ENCODE assay signal across 11 cellular contexts in the genomic region with DNA sequence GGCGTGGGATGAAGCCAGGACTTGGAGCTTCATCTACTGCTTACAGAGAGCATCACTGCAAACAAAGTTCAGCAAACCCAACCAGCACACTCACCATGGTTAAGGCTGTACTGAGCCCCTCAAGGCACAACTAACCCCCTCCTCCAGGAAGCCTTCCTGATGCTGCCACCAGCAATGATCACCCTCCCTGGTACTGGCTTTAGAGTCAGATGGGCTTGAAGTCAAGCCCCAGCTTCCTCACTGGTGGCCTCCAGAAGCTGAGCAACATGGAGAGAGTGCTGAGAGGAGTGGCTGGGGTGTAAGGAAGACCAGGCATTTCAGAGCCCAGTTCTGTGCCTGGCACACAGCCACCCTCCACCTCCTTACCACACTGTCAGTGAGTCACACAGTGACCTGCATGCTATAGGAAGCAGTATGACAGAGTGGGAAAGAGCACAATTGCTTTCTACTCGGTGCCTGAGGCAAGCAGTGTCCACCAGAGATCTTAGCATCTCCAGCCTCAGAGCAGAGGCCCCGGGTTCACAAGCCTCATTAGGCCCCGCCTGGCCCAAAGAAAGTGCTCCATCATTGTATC. TPM values are rescaled to one million over a fixed set of nuclear protein-coding genes. Genes with fewer than 3 reads are reported as not detected.
DNase-seq lines count a peak whose midpoint lies in the region; ATAC-seq, FAIRE-seq and TF ChIP-seq lines count a peak whose summit lies in the region.
"Had no signal": no experiment of that assay in that cellular context is flagged by ENCODE, and none has a peak within 500 bp of the region (broad histone marks: within the 10 kb centered on the region; RNA-seq: fewer than 3 reads in every experiment).

No MANE protein-coding gene starts in this region.

- H3K36me3 ChIP-seq in endothelial cell of umbilical vein (ENCODE audit: control insufficient read depth in 2 of 2, extremely low read depth in 1 of 2, insufficient read depth in 2 of 2, low read length in 2 of 2) = no peaks in the 10 kb centered on the region
- H3K36me3 ChIP-seq: SJCRH30 had no signal

- H3K4me2 ChIP-seq in endothelial cell of umbilical vein (ENCODE audit: insufficient read depth, low read length) = no peak overlapping the region

- no peak overlapping the region for H3K9ac ChIP-seq in endothelial cell of umbilical vein (replicated peaks; ENCODE audit: extremely low read depth, insufficient read depth, low read length)

- intact Hi-C loops in endothelial cell of umbilical vein (cut with micrococcal nuclease) = no loop called here
- intact Hi-C loops in posterior vena cava (cut with DNase I) = no loop called here

- H3K79me2 ChIP-seq in endothelial cell of umbilical vein (ENCODE audit: control insufficient read depth, insufficient read depth, low read length) = no peaks in the 10 kb centered on the region

- BruUV-seq in endothelial cell of umbilical vein (replicated peaks; lab: Mats Ljungman, UMichigan) = no TSS peak

- peaks cover 7% of the 10 kb centered on the region for H3K4me1 ChIP-seq in endothelial cell of umbilical vein (ENCODE audit: control insufficient read depth, extremely low read depth, insufficient read depth, low read length)
- H3K4me1 ChIP-seq: SJCRH30 had no signal

- H3K9me1 ChIP-seq in endothelial cell of umbilical vein (replicated peaks; ENCODE audit: control insufficient read depth, extremely low read depth, insufficient read depth, low read length) = no peaks in the 10 kb centered on the region

- no peak overlapping the region for H3K4me3 ChIP-seq in endothelial cell of umbilical vein (replicated peaks in 1 of 3; ENCODE audit: insufficient read depth in 1 of 3, low read depth in 1 of 3, low read length in 3 of 3)
- H3K4me3 ChIP-seq: heart left ventricle, SJCRH30 had no signal

- no peak overlapping the region for H2AFZ ChIP-seq in endothelial cell of umbilical vein (ENCODE audit: low read depth, low read length)

- no peaks in the 10 kb centered on the region for H3K27me3 ChIP-seq in endothelial cell of umbilical vein (ENCODE audit: control insufficient read depth in 2 of 2, insufficient read depth in 2 of 2, low read length in 2 of 2)
- H3K27me3 ChIP-seq: heart left ventricle, neutrophil, SJCRH30 had no signal

- H3K9me3 ChIP-seq in endothelial cell of umbilical vein (replicated peaks; ENCODE audit: control insufficient read depth, insufficient read depth, low read length) = no peaks in the 10 kb centered on the region
- H3K9me3 ChIP-seq: heart left ventricle, neutrophil, SJCRH30 had no signal

- dilution Hi-C loops in endothelial cell of umbilical vein (cut with MboI; ENCODE audit: extremely low pct_ligation_motif_present, low sequenced_read_pairs) = no loop called here

- TF ChIP-seq CTCF in endothelial cell of umbilical vein (IDR thresholded peaks at IDR 0.05; ENCODE audit: extremely low read depth in 1 of 2, insufficient read depth in 1 of 2, low read depth in 1 of 2, low read length in 2 of 2) = no peak

- POLR2A ChIA-PET in endothelial cell of umbilical vein (lab: Charles Lee) = interaction anchor here (0.6 kb wide), 1 partner anchor 219 kb away, joined by 3 read pairs; no protein-coding TSS in a partner anchor

- DNase-seq in ELR (ENCODE audit: low read depth) (peak; percentile 96), NCI-H226 (peak; percentile 44), endothelial cell of umbilical vein (ENCODE audit: low read depth, low spot score) (peak; percentile 54), posterior vena cava (ENCODE audit: low spot score) (peak; percentile 74), frontal cortex (ENCODE audit: low spot score in 2 of 2) (no peak)
- DNase-seq: heart left ventricle, SJCRH30 had no signal

- TF ChIP-seq POLR2A in endothelial cell of umbilical vein (IDR thresholded peaks at IDR 0.05; ENCODE audit: low read depth, low read length) = no peak

- FAIRE-seq in endothelial cell of umbilical vein (lab: Jason Lieb, UNC) (peak; percentile 97), frontal cortex (lab: Jason Lieb, UNC) (no peak)

- CTCF ChIA-PET in endothelial cell of umbilical vein (lab: Charles Lee) = interaction anchor here (1.0 kb wide), 1 partner anchor 20 kb away, joined by 3 read pairs; no protein-coding TSS in a partner anchor

- ATAC-seq in GM21737 (IDR thresholded peaks at IDR 0.05; ENCODE audit: unreplicated experiment) (no peak), HG03378 (IDR thresholded peaks at IDR 0.05; ENCODE audit: unreplicated experiment) (no peak), GM18867 (IDR thresholded peaks at IDR 0.05; ENCODE audit: unreplicated experiment) (no peak)
- ATAC-seq: heart left ventricle had no signal

- no peak overlapping the region for H3K27ac ChIP-seq in endothelial cell of umbilical vein (ENCODE audit: insufficient read depth, low read depth, low read length)
- H3K27ac ChIP-seq: heart left ventricle, neutrophil, SJCRH30 had no signal

- no peaks in the 10 kb centered on the region for H4K20me1 ChIP-seq in endothelial cell of umbilical vein (replicated peaks; ENCODE audit: control insufficient read depth, extremely low read depth, insufficient read depth, low read length)

TF ChIP-seq in endothelial cell of umbilical vein, 7 proteins besides CTCF, POLR2A, EP300 and RAD21:
- TF ChIP-seq EZH2 (IDR thresholded peaks at IDR 0.05; ENCODE audit: borderline replicate concordance, low read depth, low read length, severe bottlenecking) = no peak
- peak; percentile 39 for TF ChIP-seq FOS (IDR thresholded peaks at IDR 0.05; ENCODE audit: borderline replicate concordance, insufficient read depth, low read length)
- TF ChIP-seq JUN (IDR thresholded peaks at IDR 0.05; ENCODE audit: borderline replicate concordance, insufficient read depth, insufficient read length, low read depth) = peak; percentile 40
- no peak for TF ChIP-seq POLR2AphosphoS5 (IDR thresholded peaks at IDR 0.05; ENCODE audit: insufficient read depth, low read depth, low read length)
- TF ChIP-seq, protein P1, sequence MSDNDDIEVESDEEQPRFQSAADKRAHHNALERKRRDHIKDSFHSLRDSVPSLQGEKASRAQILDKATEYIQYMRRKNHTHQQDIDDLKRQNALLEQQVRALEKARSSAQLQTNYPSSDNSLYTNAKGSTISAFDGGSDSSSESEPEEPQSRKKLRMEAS (IDR thresholded peaks at IDR 0.05; ENCODE audit: insufficient read depth, insufficient read length) = no peak
- no peak for TF ChIP-seq GATA2 (IDR thresholded peaks at IDR 0.05; ENCODE audit: insufficient read depth, insufficient read length, low read depth, low read length)
- TF ChIP-seq MYC (IDR thresholded peaks at IDR 0.05; ENCODE audit: low read depth, low read length) = peak; percentile 6

RNA-seq across cellular contexts. Expression of a gene that starts 24.7 kb away (rescaled TPM):
- 0.16 and 0.20 TPM in 2 replicates for total RNA-seq in endothelial cell of umbilical vein
- 0.35 and 0.43 TPM in 2 replicates for polyA plus RNA-seq in endothelial cell of umbilical vein
- 0.11 and 0.15 TPM in 2 replicates for polyA plus RNA-seq in endothelial cell of umbilical vein (2011; cell fraction: cytosol; rRNA removed)
- polyA plus RNA-seq in endothelial cell of umbilical vein (2011; cell fraction: nucleus; rRNA removed) = 0.17 and 0.50 TPM in 2 replicates
- 0.13 and 0.95 TPM in 2 replicates for polyA plus RNA-seq in endothelial cell of umbilical vein (2012)
- not detected in 2 replicates for polyA minus RNA-seq in endothelial cell of umbilical vein
- polyA minus RNA-seq in endothelial cell of umbilical vein (2011; cell fraction: cytosol; rRNA and poly(A)+ RNA removed) = not detected
- polyA minus RNA-seq in endothelial cell of umbilical vein (2011; cell fraction: nucleus; rRNA and poly(A)+ RNA removed) = not detected in 2 replicates
- under 1 TPM; 0.24 to 0.37 TPM for total RNA-seq in posterior vena cava
- total RNA-seq in frontal cortex = under 0.01 TPM
- total RNA-seq: SJCRH30 had no signal

RNA-seq across cellular contexts. Expression of a gene that starts 46.4 kb away (rescaled TPM):
- total RNA-seq in endothelial cell of umbilical vein (10.3 and 11.1 TPM in 2 replicates), posterior vena cava (10 to 100 TPM; 13.7 to 14.3 TPM), frontal cortex (19.6 TPM)
- polyA plus RNA-seq in endothelial cell of umbilical vein = 6.6 and 9.9 TPM in 2 replicates
- 1.8 and 3.7 TPM in 2 replicates for polyA plus RNA-seq in endothelial cell of umbilical vein (2011; cell fraction: cytosol; rRNA removed)
- polyA plus RNA-seq in endothelial cell of umbilical vein (2011; cell fraction: nucleus; rRNA removed) = 62.1 and 69.2 TPM in 2 replicates
- 2.9 and 4.7 TPM in 2 replicates for polyA plus RNA-seq in endothelial cell of umbilical vein (2012)
- polyA minus RNA-seq in endothelial cell of umbilical vein = 16.0 and 17.4 TPM in 2 replicates
- polyA minus RNA-seq in endothelial cell of umbilical vein (2011; cell fraction: cytosol; rRNA and poly(A)+ RNA removed) = 7.0 TPM
- 19.5 and 21.1 TPM in 2 replicates for polyA minus RNA-seq in endothelial cell of umbilical vein (2011; cell fraction: nucleus; rRNA and poly(A)+ RNA removed)

RNA-seq across cellular contexts. Expression of a gene that starts 51.2 kb away (rescaled TPM):
- total RNA-seq in endothelial cell of umbilical vein (not detected in 2 replicates), posterior vena cava (under 1 TPM; 0.51 to 0.57 TPM), frontal cortex (3.7 TPM)
- 0.06 and 0.14 TPM in 2 replicates for polyA plus RNA-seq in endothelial cell of umbilical vein
- polyA plus RNA-seq in endothelial cell of umbilical vein (2011; cell fraction: cytosol; rRNA removed) = not detected in 2 replicates
- not detected in 2 replicates for polyA plus RNA-seq in endothelial cell of umbilical vein (2011; cell fraction: nucleus; rRNA removed)
- polyA plus RNA-seq in endothelial cell of umbilical vein (2012) = 0.11 and 0.27 TPM in 2 replicates
- polyA minus RNA-seq in endothelial cell of umbilical vein = not detected in 2 replicates
- not detected for polyA minus RNA-seq in endothelial cell of umbilical vein (2011; cell fraction: cytosol; rRNA and poly(A)+ RNA removed)
- not detected in 2 replicates for polyA minus RNA-seq in endothelial cell of umbilical vein (2011; cell fraction: nucleus; rRNA and poly(A)+ RNA removed)
- total RNA-seq: heart left ventricle had no signal

Comparison
In these comparisons a context has a peak if more than half of its experiments do, and no peak if none do; other contexts are left out.
1. DNase-seq: peak in ELR (single experiment), NCI-H226 (single experiment), endothelial cell of umbilical vein (single experiment) and posterior vena cava (single experiment); none in frontal cortex (0 of 2).